In genomic region chr1:178645157-178645825, GRCh38 we compare ENCODE assay signal across 15 cellular contexts.
A peak's percentile ranks its signal among the peaks of the same experiment; 100 is the strongest.
DNase-seq lines count a peak whose midpoint lies in the region; ATAC-seq, FAIRE-seq and TF ChIP-seq lines count a peak whose summit lies in the region.
"Had no signal": no experiment of that assay in that cellular context is flagged by ENCODE, and none has a peak within 500 bp of the region (broad histone marks: within the 10 kb centered on the region; RNA-seq: fewer than 3 reads in every experiment).

No MANE protein-coding gene starts in this region.

- DNase-seq in D721Med (ENCODE audit: insufficient read length, low spot score) = no peak
- DNase-seq in NCI-H1417 (lab: John Stamatoyannopoulos, UW) = peak; percentile 28 to 78 (median 52)
- peak; percentile 25 for DNase-seq in SHP77 treated with DMSO at 0.1 percent for 48 hours (lab: John Stamatoyannopoulos, UW)
- DNase-seq in left kidney (ENCODE audit: low read depth, low spot score) = peak; percentile 85
- DNase-seq in hepatic stellate cell (ENCODE audit: low spot score) = no peak
- no peak for DNase-seq in vagina (ENCODE audit: extremely low spot score in 2 of 2)
- no peak for DNase-seq in foreskin keratinocyte
- no peak for DNase-seq in activated CD8-positive, alpha-beta T cell treated with anti-CD3 and anti-CD28 coated beads for 36 hours
- DNase-seq: Caco-2; effector memory CD4-positive, alpha-beta T cell; Kasumi-1; pancreas; T-cell had no signal

- H3K4me3 Mint-ChIP-seq in activated CD8-positive, alpha-beta T cell treated with anti-CD3 and anti-CD28 coated beads for 36 hours = no peak overlapping the region
- H3K4me3 Mint-ChIP-seq: activated naive CD8-positive, alpha-beta T cell; T-cell had no signal

- H3K4me1 ChIP-seq in vagina = no peaks in the 10 kb centered on the region
- H3K4me1 ChIP-seq in foreskin keratinocyte = no peaks in the 10 kb centered on the region
- H3K4me1 ChIP-seq: Caco-2 had no signal

- no peak for ATAC-seq in foreskin keratinocyte
- no peak for ATAC-seq in activated CD8-positive, alpha-beta T cell treated with anti-CD3 and anti-CD28 coated beads for 36 hours
- ATAC-seq: T-cell had no signal

- CTCF ChIA-PET in activated CD8-positive, alpha-beta T cell treated with anti-CD3 and anti-CD28 coated beads for 36 hours (lab: Charles Lee) = no interaction called here

- no peak overlapping the region for H3K4me3 ChIP-seq in vagina
- H3K4me3 ChIP-seq: pancreas had no signal

- no peaks in the 10 kb centered on the region for H3K4me1 Mint-ChIP-seq in activated CD8-positive, alpha-beta T cell treated with anti-CD3 and anti-CD28 coated beads for 36 hours (ENCODE audit: low read depth)
- H3K4me1 Mint-ChIP-seq: T-cell had no signal

- H3K27me3 ChIP-seq in vagina (no peaks in the 10 kb centered on the region), foreskin keratinocyte (no peaks in the 10 kb centered on the region)
- H3K27me3 ChIP-seq: pancreas had no signal

- no peaks in the 10 kb centered on the region for H3K9me3 ChIP-seq in vagina
- H3K9me3 ChIP-seq: Caco-2, pancreas had no signal

- intact Hi-C loops in vagina (cut with DNase I) = no loop called here
- intact Hi-C loops in activated CD8-positive, alpha-beta T cell treated with anti-CD3 and anti-CD28 coated beads for 36 hours (cut with micrococcal nuclease) = no loop called here

- no peak overlapping the region for H3K27ac Mint-ChIP-seq in activated CD8-positive, alpha-beta T cell treated with anti-CD3 and anti-CD28 coated beads for 36 hours
- H3K27ac Mint-ChIP-seq: activated naive CD8-positive, alpha-beta T cell; T-cell had no signal

- H3K36me3 Mint-ChIP-seq in activated CD8-positive, alpha-beta T cell treated with anti-CD3 and anti-CD28 coated beads for 36 hours (ENCODE audit: low read depth) = no peaks in the 10 kb centered on the region
- H3K36me3 Mint-ChIP-seq: activated naive CD8-positive, alpha-beta T cell; T-cell had no signal

- peak; percentile 84 for FAIRE-seq in D721Med (lab: Jason Lieb, UNC)
- FAIRE-seq: H54, pancreas had no signal

- POLR2A ChIA-PET in activated CD8-positive, alpha-beta T cell treated with anti-CD3 and anti-CD28 coated beads for 36 hours (lab: Charles Lee) = no interaction called here

- no peaks in the 10 kb centered on the region for H3K36me3 ChIP-seq in vagina
- H3K36me3 ChIP-seq: pancreas had no signal

- TF ChIP-seq POLR2A in vagina (IDR thresholded peaks at IDR 0.05) = no peak

- H3K27ac ChIP-seq in vagina (no peak overlapping the region), foreskin keratinocyte (no peak overlapping the region)
- H3K27ac ChIP-seq: pancreas had no signal

- H3K9me3 Mint-ChIP-seq in activated CD8-positive, alpha-beta T cell treated with anti-CD3 and anti-CD28 coated beads for 36 hours = no peaks in the 10 kb centered on the region
- H3K9me3 Mint-ChIP-seq: T-cell had no signal

- no peak for TF ChIP-seq CTCF in D721Med (IDR thresholded peaks at IDR 0.05; ENCODE audit: insufficient read depth, missing control alignments)
- TF ChIP-seq CTCF in vagina (IDR thresholded peaks at IDR 0.05) = no peak
- no peak for TF ChIP-seq CTCF in foreskin keratinocyte (conservative IDR thresholded peaks at IDR 0.05)
- TF ChIP-seq CTCF in activated CD8-positive, alpha-beta T cell treated with anti-CD3 and anti-CD28 coated beads for 36 hours (IDR thresholded peaks at IDR 0.05) = no peak

- H3K27me3 Mint-ChIP-seq in activated CD8-positive, alpha-beta T cell treated with anti-CD3 and anti-CD28 coated beads for 36 hours = peaks cover 4% of the 10 kb centered on the region

Comparison
In these comparisons a context has a peak if more than half of its experiments do, and no peak if none do; other contexts are left out.
1. DNase-seq: peak in NCI-H1417 (3 of 3), SHP77 treated with DMSO at 0.1 percent for 48 hours (single experiment) and left kidney (single experiment); none in D721Med (single experiment), hepatic stellate cell (single experiment), vagina (0 of 2), foreskin keratinocyte (0 of 2) and activated CD8-positive, alpha-beta T cell treated with anti-CD3 and anti-CD28 coated beads for 36 hours (single experiment).